Comparison of ENCODE assay signal across 9 cellular contexts in the genomic region with DNA sequence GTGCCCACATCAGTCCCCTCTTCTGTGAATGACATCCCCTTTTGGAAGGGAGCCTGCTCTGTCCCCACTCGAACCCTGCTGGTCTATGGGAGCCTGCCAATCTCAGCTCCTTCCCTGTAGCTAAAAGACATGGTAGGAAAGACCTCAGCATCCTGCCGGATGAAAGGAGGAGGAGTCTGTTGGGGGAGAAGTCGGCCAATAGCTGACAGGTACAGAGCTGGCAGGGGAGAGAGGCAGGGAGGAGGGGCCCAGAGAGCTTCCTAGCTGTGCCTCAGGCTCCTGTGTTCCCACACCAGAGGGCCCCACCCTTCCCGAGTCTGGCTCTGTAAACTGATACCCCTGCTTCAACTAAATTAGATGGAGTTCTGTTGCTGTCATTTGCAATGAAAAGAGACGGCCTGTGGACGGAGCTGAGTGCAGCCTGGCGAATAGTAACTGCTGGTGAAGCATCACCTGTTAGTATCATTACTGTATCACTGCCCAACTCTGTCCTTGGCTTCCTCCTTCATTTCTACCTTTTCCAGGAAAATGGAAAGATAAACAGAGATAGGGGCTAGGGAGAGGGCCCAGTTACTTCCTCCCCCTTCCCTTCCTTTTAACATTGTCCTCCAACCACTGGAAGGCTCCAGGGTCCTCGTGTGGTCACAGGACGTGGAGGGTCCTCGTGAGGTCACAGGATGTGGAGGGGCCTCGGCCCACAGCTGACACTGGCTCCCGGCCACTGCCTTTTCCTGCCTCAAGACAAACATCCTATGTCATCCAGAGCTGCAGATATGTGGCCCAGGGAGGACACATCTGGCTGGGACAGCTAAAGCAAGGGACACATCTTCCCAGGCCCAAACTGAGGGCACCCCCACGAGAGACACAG. TPM values are rescaled to one million over a fixed set of nuclear protein-coding genes. Genes with fewer than 3 reads are reported as not detected.
A peak's percentile ranks its signal among the peaks of the same experiment; 100 is the strongest.
DNase-seq lines count a peak whose midpoint lies in the region; ATAC-seq lines count a peak whose summit lies in the region.
"Had no signal": no experiment of that assay in that cellular context is flagged by ENCODE, and none has a peak within 500 bp of the region (broad histone marks: within the 10 kb centered on the region; RNA-seq: fewer than 3 reads in every experiment).

No MANE protein-coding gene starts in this region.

- intact Hi-C loops in Right ventricle myocardium superior (cut with DNase I), result no loop called here

- ATAC-seq in Right ventricle myocardium superior (ENCODE audit: poor library complexity), result peak; percentile 68

- H3K9me3 ChIP-seq in NT2/D1 (ENCODE audit: insufficient read depth, low read length), result no peaks in the 10 kb centered on the region
- no peaks in the 10 kb centered on the region for H3K9me3 ChIP-seq in skeletal muscle tissue (ENCODE audit: control insufficient read depth in 3 of 3, low read length in 3 of 3)

- peak overlapping the region; percentile 50 for H3K27ac ChIP-seq in skeletal muscle tissue (ENCODE audit: low read depth, low read length)

- H3K27me3 ChIP-seq in NT2/D1 (ENCODE audit: insufficient read depth, insufficient read length) (peaks cover 12% of the 10 kb centered on the region), skeletal muscle tissue (ENCODE audit: control insufficient read depth in 3 of 3, insufficient read depth in 3 of 3, low read length in 3 of 3) (peaks cover 0 to 4% (median 3%) of the 10 kb centered on the region in 3 donors)

- H3K4me3 ChIP-seq in NT2/D1 (ENCODE audit: insufficient read length, low read depth), result no peak overlapping the region
- H3K4me3 ChIP-seq in skeletal muscle tissue (ENCODE audit: low read length in 3 of 3), result peak overlapping the region in 1 of 3 donors; percentile 22

- DNase-seq in NCI-H1092 treated with DMSO at 0.1 percent for 48 hours (lab: John Stamatoyannopoulos, UW), result peak; percentile 81
- peak; percentile 88 for DNase-seq in NT2/D1 (ENCODE audit: low read depth, low spot score)
- peak; percentile 72 for DNase-seq in Right ventricle myocardium superior
- no peak for DNase-seq in OCI-M1 (lab: John Stamatoyannopoulos, UW)
- DNase-seq in dedifferentiated amniotic fluid mesenchymal stem cell (ENCODE audit: extremely low spot score), result no peak
- DNase-seq in activated gamma-delta T cell treated with Interleukin-2 at 50 U/mL for 16 hours, result no peak
- DNase-seq in occipital lobe (lab: John Stamatoyannopoulos, UW), result no peak
- DNase-seq: IMR-90 had no signal

- peaks cover 6% of the 10 kb centered on the region for H3K4me1 ChIP-seq in NT2/D1 (ENCODE audit: insufficient read depth, insufficient read length)
- peaks cover 20 to 36% (median 21%) of the 10 kb centered on the region in 3 donors for H3K4me1 ChIP-seq in skeletal muscle tissue (ENCODE audit: control insufficient read depth in 3 of 3, insufficient read depth in 3 of 3, low read length in 3 of 3)

- H3K9ac ChIP-seq in NT2/D1 (ENCODE audit: insufficient read length, low read depth) (no peak overlapping the region), skeletal muscle tissue (ENCODE audit: low read depth in 1 of 3, low read length in 3 of 3) (peak overlapping the region in 1 of 3 donors; percentile 33)

- H3K36me3 ChIP-seq in NT2/D1 (ENCODE audit: insufficient read depth, insufficient read length, low read length), result no peaks in the 10 kb centered on the region
- H3K36me3 ChIP-seq in skeletal muscle tissue (ENCODE audit: control insufficient read depth in 3 of 3, insufficient read depth in 3 of 3, low read length in 3 of 3), result no peaks in the 10 kb centered on the region

RNA-seq across cellular contexts. Expression of a gene that starts 15.1 kb away (rescaled TPM):
- total RNA-seq in Right ventricle myocardium superior (34.6 TPM), skeletal muscle tissue (23.5 TPM), occipital lobe (107 TPM)
- total RNA-seq: IMR-90 had no signal

RNA-seq across cellular contexts. Expression of a gene that starts 36.8 kb away (rescaled TPM):
- total RNA-seq in Right ventricle myocardium superior (1.4 TPM), skeletal muscle tissue (1.0 TPM), occipital lobe (0.62 TPM)
- total RNA-seq: IMR-90 had no signal

Comparison
In these comparisons a context has a peak if more than half of its experiments do, and no peak if none do; other contexts are left out.
1. DNase-seq: peak in NCI-H1092 treated with DMSO at 0.1 percent for 48 hours (single experiment), NT2/D1 (single experiment) and Right ventricle myocardium superior (single experiment); none in OCI-M1 (single experiment), dedifferentiated amniotic fluid mesenchymal stem cell (single experiment), activated gamma-delta T cell treated with Interleukin-2 at 50 U/mL for 16 hours (single experiment) and occipital lobe (single experiment).